Comparison of ENCODE assay signal across 13 cellular contexts in genomic region chr17:17363638-17364337, GRCh38.
A peak's percentile ranks its signal among the peaks of the same experiment; 100 is the strongest.
DNase-seq lines count a peak whose midpoint lies in the region; ATAC-seq and TF ChIP-seq lines count a peak whose summit lies in the region.
"Had no signal": no experiment of that assay in that cellular context is flagged by ENCODE, and none has a peak within 500 bp of the region (broad histone marks: within the 10 kb centered on the region; RNA-seq: fewer than 3 reads in every experiment).

No MANE protein-coding gene starts in this region.

- no peaks in the 10 kb centered on the region for H3K27me3 ChIP-seq in suprapubic skin

- H3K4me3 Mint-ChIP-seq in T-helper 17 cell = no peak overlapping the region
- H3K4me3 Mint-ChIP-seq: activated CD8-positive, alpha-beta memory T cell treated with anti-CD3 and anti-CD28 coated beads, Interleukin-2, amount 10 ng/mL, durations not matched to agents 7 days and 5 days had no signal

- no peaks in the 10 kb centered on the region for H3K36me3 ChIP-seq in suprapubic skin

- peak overlapping the region; percentile 60 for H3K27ac ChIP-seq in suprapubic skin

- TF ChIP-seq CTCF in suprapubic skin (IDR thresholded peaks at IDR 0.05) = no peak

- TF ChIP-seq EP300 in suprapubic skin (IDR thresholded peaks at IDR 0.05) = no peak

- H3K4me1 ChIP-seq in suprapubic skin = peaks cover 14% of the 10 kb centered on the region

- ATAC-seq in T-helper 17 cell = no peak
- peak; percentile 91 for ATAC-seq in left colon
- no peak for ATAC-seq in HG03175 (IDR thresholded peaks at IDR 0.05; ENCODE audit: unreplicated experiment)
- ATAC-seq: activated CD8-positive, alpha-beta memory T cell treated with anti-CD3 and anti-CD28 coated beads, Interleukin-2, amount 10 ng/mL, durations not matched to agents 7 days and 5 days; naive thymus-derived CD8-positive, alpha-beta T cell had no signal

- no peaks in the 10 kb centered on the region for H3K9me3 ChIP-seq in T-helper 17 cell (ENCODE audit: control insufficient read depth, low read length, poor library complexity, severe bottlenecking)
- H3K9me3 ChIP-seq in suprapubic skin = no peaks in the 10 kb centered on the region

- H3K4me3 ChIP-seq in suprapubic skin = no peak overlapping the region

- H3K27me3 Mint-ChIP-seq in T-helper 17 cell = peaks cover 35% of the 10 kb centered on the region

- WGBS in suprapubic skin = 68% methylated on average over 6 of the region's 8 CpGs

- intact Hi-C loops in left colon (cut with DNase I, micrococcal nuclease) = no loop called here

- DNase-seq in NK-92 treated with Interleukin-12 subunit alpha and Interleukin-12 subunit beta, amount 100 ng/mL, for 24 hours (lab: John Stamatoyannopoulos, UW) = peak; percentile 72
- no peak for DNase-seq in NK-92 (lab: John Stamatoyannopoulos, UW; ENCODE audit: unreplicated experiment)
- DNase-seq in T-helper 17 cell = no peak
- peak; percentile 43 to 52 for DNase-seq in left colon
- DNase-seq in suprapubic skin (ENCODE audit: low spot score in 2 of 2) = peak; percentile 61 to 62
- no peak for DNase-seq in anterior cingulate cortex (lab: John Stamatoyannopoulos, UW)
- no peak for DNase-seq in effector CD4-positive, alpha-beta T cell
- DNase-seq: activated CD8-positive, alpha-beta memory T cell treated with anti-CD3 and anti-CD28 coated beads, Interleukin-2, amount 10 ng/mL, durations not matched to agents 7 days and 5 days; Karpas-422; stimulated activated naive CD4-positive, alpha-beta T cell; T1000 had no signal

- no peak for TF ChIP-seq POLR2A in suprapubic skin (IDR thresholded peaks at IDR 0.05)

- H3K27ac Mint-ChIP-seq in T-helper 17 cell = peak overlapping the region; percentile 62
- H3K27ac Mint-ChIP-seq: activated CD8-positive, alpha-beta memory T cell treated with anti-CD3 and anti-CD28 coated beads, Interleukin-2, amount 10 ng/mL, durations not matched to agents 7 days and 5 days had no signal

- peaks cover 5% of the 10 kb centered on the region for H3K36me3 Mint-ChIP-seq in T-helper 17 cell (ENCODE audit: low read depth)
- H3K36me3 Mint-ChIP-seq: activated CD8-positive, alpha-beta memory T cell treated with anti-CD3 and anti-CD28 coated beads, Interleukin-2, amount 10 ng/mL, durations not matched to agents 7 days and 5 days had no signal

- peaks cover 3% of the 10 kb centered on the region for H3K4me1 Mint-ChIP-seq in T-helper 17 cell
- H3K4me1 Mint-ChIP-seq: activated CD8-positive, alpha-beta memory T cell treated with anti-CD3 and anti-CD28 coated beads, Interleukin-2, amount 10 ng/mL, durations not matched to agents 7 days and 5 days had no signal

Comparison
In these comparisons a context has a peak if more than half of its experiments do, and no peak if none do; other contexts are left out.
1. DNase-seq: peak in NK-92 treated with Interleukin-12 subunit alpha and Interleukin-12 subunit beta, amount 100 ng/mL, for 24 hours (single experiment), left colon (2 of 2) and suprapubic skin (2 of 2); none in NK-92 (single experiment), T-helper 17 cell (0 of 3), anterior cingulate cortex (0 of 58) and effector CD4-positive, alpha-beta T cell (single experiment).